30 cellular contexts compared by ENCODE assay signal in the genomic region with DNA sequence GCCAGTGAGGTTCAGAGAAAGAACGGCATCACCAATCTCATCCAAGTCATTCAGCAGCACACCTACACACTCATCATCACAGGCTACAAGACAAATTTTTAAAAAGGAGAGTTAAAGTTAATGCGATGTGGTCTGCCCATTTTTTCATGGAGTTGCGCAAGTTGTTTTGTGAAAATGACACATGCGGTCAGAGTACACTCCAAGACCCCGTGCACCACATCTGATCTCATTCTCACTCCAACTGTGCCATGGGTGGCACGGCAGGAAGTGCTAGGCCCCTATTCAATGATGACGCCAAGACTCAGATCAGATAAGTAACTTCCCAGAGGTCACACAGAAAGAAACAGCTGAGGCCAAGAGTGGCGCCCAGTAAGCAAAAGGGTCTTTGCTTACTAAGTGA.
DNase-seq lines count a peak whose midpoint lies in the region; FAIRE-seq and TF ChIP-seq lines count a peak whose summit lies in the region.
"Had no signal": no experiment of that assay in that cellular context is flagged by ENCODE, and none has a peak within 500 bp of the region (broad histone marks: within the 10 kb centered on the region; RNA-seq: fewer than 3 reads in every experiment).

No MANE protein-coding gene starts in this region.

- intact Hi-C loops in colonic mucosa (cut with DNase I): no loop called here

- H3K4me1 ChIP-seq in tibial nerve: peaks cover 0 to 3% (median 0%) of the 10 kb centered on the region in 4 donors
- H3K4me1 ChIP-seq in colonic mucosa: no peaks in the 10 kb centered on the region
- H3K4me1 ChIP-seq: HAP-1 had no signal

- TF ChIP-seq CTCF in tibial nerve (IDR thresholded peaks at IDR 0.05): no peak
- no peak for TF ChIP-seq CTCF in colonic mucosa (IDR thresholded peaks at IDR 0.05)

- H3K27me3 ChIP-seq in tibial nerve (no peaks in the 10 kb centered on the region), colonic mucosa (no peaks in the 10 kb centered on the region)

- no peaks in the 10 kb centered on the region for H3K36me3 ChIP-seq in tibial nerve
- no peaks in the 10 kb centered on the region for H3K36me3 ChIP-seq in colonic mucosa
- H3K36me3 ChIP-seq: gastroesophageal sphincter, HAP-1, thoracic aorta had no signal

- TF ChIP-seq EP300 in tibial nerve (IDR thresholded peaks at IDR 0.05): no peak

- H3K9me3 ChIP-seq in tibial nerve (no peaks in the 10 kb centered on the region), colonic mucosa (no peaks in the 10 kb centered on the region)
- H3K9me3 ChIP-seq: gastroesophageal sphincter, HAP-1, thoracic aorta had no signal

- FAIRE-seq in HTR-8/SVneo (lab: Jason Lieb, UNC): peak; percentile 36
- no peak for FAIRE-seq in frontal cortex (lab: Jason Lieb, UNC)
- no peak for FAIRE-seq in GM19239 (lab: Jason Lieb, UNC)

- peak; percentile 46 for DNase-seq in AG08395 (ENCODE audit: low spot score)
- no peak for DNase-seq in HTR-8/SVneo (ENCODE audit: insufficient read length, low spot score)
- peak; percentile 41 for DNase-seq in amniotic epithelial cell (ENCODE audit: low read depth)
- DNase-seq in iris pigment epithelial cell (ENCODE audit: low read depth): peak; percentile 17
- no peak for DNase-seq in tibial nerve (ENCODE audit: low spot score in 2 of 2)
- no peak for DNase-seq in colonic mucosa
- no peak for DNase-seq in frontal cortex (ENCODE audit: low spot score in 2 of 2)
- no peak for DNase-seq in GM19239 (ENCODE audit: insufficient read length, low spot score)
- DNase-seq: 8988T; activated CD4-positive, alpha-beta T cell treated with anti-CD3 and anti-CD28 coated beads, Interleukin-2, amount 10 ng/mL, durations not matched to agents 24 days and 14 days; activated CD8-positive, alpha-beta memory T cell treated with anti-CD3 and anti-CD28 coated beads, Interleukin-2, amount 10 ng/mL, durations not matched to agents 7 days and 5 days; activated naive CD4-positive, alpha-beta T cell treated with anti-CD3 and anti-CD28 coated beads for 36 hours; activated T-cell treated with anti-CD3 and anti-CD28 coated beads, Interleukin-2, amount 50 U/mL, for 48 hours; AML-193; amniotic stem cell; CD4-positive, alpha-beta memory T cell; cortex of kidney; DMS 273 treated with DMSO at 0.1 percent for 48 hours; effector memory CD8-positive, alpha-beta T cell; hippocampal formation; immature natural killer cell; mesenchymal stem cell; NCI-H1694; PC-9; SHP77; stimulated activated naive CD4-positive, alpha-beta T cell; T-helper 9 cell had no signal

- TF ChIP-seq POLR2A in tibial nerve (IDR thresholded peaks at IDR 0.05): no peak

- no peak overlapping the region for H3K4me3 ChIP-seq in tibial nerve
- H3K4me3 ChIP-seq in colonic mucosa: no peak overlapping the region
- H3K4me3 ChIP-seq: gastroesophageal sphincter, HAP-1, PC-9, thoracic aorta had no signal

- WGBS in tibial nerve, 2 donors: 81 to 85% methylated on average over 8 of the region's 8 CpGs

- H3K27ac ChIP-seq in tibial nerve (no peak overlapping the region), colonic mucosa (no peak overlapping the region)
- H3K27ac ChIP-seq: gastroesophageal sphincter, PC-9, thoracic aorta had no signal

- no peak overlapping the region for H3K9ac ChIP-seq in colonic mucosa (ENCODE audit: low read depth in 2 of 2, low read length in 2 of 2)

Comparison
In these comparisons a context has a peak if more than half of its experiments do, and no peak if none do; other contexts are left out.
1. DNase-seq: peak in AG08395 (single experiment), amniotic epithelial cell (single experiment) and iris pigment epithelial cell (single experiment); none in HTR-8/SVneo (single experiment), tibial nerve (0 of 2), colonic mucosa (single experiment), frontal cortex (0 of 2) and GM19239 (single experiment).